In the genomic region with DNA sequence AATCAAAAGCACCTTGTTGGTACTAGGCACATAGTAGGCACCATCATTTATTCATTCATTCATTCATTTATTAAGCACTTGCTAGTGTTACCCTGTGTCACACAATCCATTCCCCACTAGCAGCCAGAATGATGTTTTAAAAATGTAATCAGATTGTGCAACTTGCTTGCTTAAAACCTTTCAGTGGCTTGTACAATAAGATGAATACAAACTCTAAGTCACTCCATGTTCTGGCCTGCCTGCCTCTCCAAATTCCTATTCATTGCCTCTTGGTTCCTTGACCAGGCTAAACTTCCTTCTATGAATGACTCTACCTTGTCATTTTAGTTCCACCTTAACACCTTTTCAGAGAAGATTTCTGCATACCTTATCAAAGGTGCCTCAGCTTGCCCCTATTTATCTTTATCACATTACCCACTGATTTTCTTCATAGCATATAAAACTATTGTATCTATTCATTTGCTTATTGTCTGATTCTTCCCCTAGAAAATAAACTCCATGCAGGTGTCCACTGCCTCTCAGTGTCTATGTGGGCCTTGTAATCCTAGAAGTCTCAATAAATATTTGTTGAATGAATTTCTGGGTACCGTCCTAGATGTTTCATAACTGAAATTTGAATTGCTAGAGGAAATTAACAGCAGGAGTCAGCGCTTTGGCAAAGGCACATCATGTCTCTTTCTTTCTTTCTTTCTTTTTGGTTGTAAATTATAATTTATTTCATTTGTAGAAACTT, we compare ENCODE assay signal across 2 cellular contexts.
TF ChIP-seq lines count a peak whose summit lies in the region.

No MANE protein-coding gene starts in this region.

TF ChIP-seq in endothelial cell of umbilical vein, 7 proteins besides CTCF, POLR2A, EP300 and RAD21 (continued from another document):
- TF ChIP-seq JUN (IDR thresholded peaks at IDR 0.05; ENCODE audit: borderline replicate concordance, insufficient read depth, insufficient read length, low read depth), result no peak
- TF ChIP-seq, protein P1, sequence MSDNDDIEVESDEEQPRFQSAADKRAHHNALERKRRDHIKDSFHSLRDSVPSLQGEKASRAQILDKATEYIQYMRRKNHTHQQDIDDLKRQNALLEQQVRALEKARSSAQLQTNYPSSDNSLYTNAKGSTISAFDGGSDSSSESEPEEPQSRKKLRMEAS (IDR thresholded peaks at IDR 0.05; ENCODE audit: insufficient read depth, insufficient read length), result no peak
- no peak for TF ChIP-seq GATA2 (IDR thresholded peaks at IDR 0.05; ENCODE audit: insufficient read depth, insufficient read length, low read depth, low read length)
- no peak for TF ChIP-seq MYC (IDR thresholded peaks at IDR 0.05; ENCODE audit: low read depth, low read length)
- TF ChIP-seq FOS (IDR thresholded peaks at IDR 0.05; ENCODE audit: borderline replicate concordance, insufficient read depth, low read length), result no peak

TF ChIP-seq in SK-N-SH treated with all-trans-retinoic acid at 6 μM for 48 hours, 23 proteins besides CTCF, POLR2A, EP300 and RAD21 (continued from another document):
- TF ChIP-seq, protein P2, sequence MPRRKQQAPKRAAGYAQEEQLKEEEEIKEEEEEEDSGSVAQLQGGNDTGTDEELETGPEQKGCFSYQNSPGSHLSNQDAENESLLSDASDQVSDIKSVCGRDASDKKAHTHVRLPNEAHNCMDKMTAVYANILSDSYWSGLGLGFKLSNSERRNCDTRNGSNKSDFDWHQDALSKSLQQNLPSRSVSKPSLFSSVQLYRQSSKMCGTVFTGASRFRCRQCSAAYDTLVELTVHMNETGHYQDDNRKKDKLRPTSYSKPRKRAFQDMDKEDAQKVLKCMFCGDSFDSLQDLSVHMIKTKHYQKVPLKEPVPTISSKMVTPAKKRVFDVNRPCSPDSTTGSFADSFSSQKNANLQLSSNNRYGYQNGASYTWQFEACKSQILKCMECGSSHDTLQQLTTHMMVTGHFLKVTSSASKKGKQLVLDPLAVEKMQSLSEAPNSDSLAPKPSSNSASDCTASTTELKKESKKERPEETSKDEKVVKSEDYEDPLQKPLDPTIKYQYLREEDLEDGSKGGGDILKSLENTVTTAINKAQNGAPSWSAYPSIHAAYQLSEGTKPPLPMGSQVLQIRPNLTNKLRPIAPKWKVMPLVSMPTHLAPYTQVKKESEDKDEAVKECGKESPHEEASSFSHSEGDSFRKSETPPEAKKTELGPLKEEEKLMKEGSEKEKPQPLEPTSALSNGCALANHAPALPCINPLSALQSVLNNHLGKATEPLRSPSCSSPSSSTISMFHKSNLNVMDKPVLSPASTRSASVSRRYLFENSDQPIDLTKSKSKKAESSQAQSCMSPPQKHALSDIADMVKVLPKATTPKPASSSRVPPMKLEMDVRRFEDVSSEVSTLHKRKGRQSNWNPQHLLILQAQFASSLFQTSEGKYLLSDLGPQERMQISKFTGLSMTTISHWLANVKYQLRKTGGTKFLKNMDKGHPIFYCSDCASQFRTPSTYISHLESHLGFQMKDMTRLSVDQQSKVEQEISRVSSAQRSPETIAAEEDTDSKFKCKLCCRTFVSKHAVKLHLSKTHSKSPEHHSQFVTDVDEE (CRISPR knock-in tag; IDR thresholded peaks at IDR 0.05), result no peak
- TF ChIP-seq GLIS3 (CRISPR knock-in tag; IDR thresholded peaks at IDR 0.05) (no peak), ZNF565 (CRISPR knock-in tag; conservative IDR thresholded peaks at IDR 0.05; ENCODE audit: low read depth) (no peak), RARB (CRISPR knock-in tag; IDR thresholded peaks at IDR 0.05) (no peak), ISL1 (CRISPR knock-in tag; IDR thresholded peaks at IDR 0.05) (no peak), TCF4 (CRISPR knock-in tag; IDR thresholded peaks at IDR 0.05; ENCODE audit: borderline replicate concordance) (no peak), PPARA (CRISPR knock-in tag; IDR thresholded peaks at IDR 0.05; ENCODE audit: borderline replicate concordance) (no peak), ZNF70 (CRISPR knock-in tag; IDR thresholded peaks at IDR 0.05) (no peak), BACH2 (CRISPR knock-in tag; IDR thresholded peaks at IDR 0.05; ENCODE audit: borderline replicate concordance) (no peak), ZFP3 (CRISPR knock-in tag; IDR thresholded peaks at IDR 0.05) (no peak)
